In genomic region chr1:46618746-46619415, GRCh38 we compare ENCODE assay signal across 2 cellular contexts.
TF ChIP-seq lines count a peak whose summit lies in the region.

No MANE protein-coding gene starts in this region.

TF ChIP-seq in HepG2, 621 proteins besides CTCF, POLR2A, EP300 and RAD21:
- TF ChIP-seq ZUFSP (CRISPR knock-in tag; IDR thresholded peaks at IDR 0.05; ENCODE audit: borderline replicate concordance) = no peak
- TF ChIP-seq MAFF (IDR thresholded peaks at IDR 0.05; ENCODE audit: low read depth, low read length) = no peak
- no peak for TF ChIP-seq ZNF274 (CRISPR knock-in tag; IDR thresholded peaks at IDR 0.05)
- TF ChIP-seq CEBPB (IDR thresholded peaks at IDR 0.05; ENCODE audit: borderline replicate concordance, low read depth, low read length) = no peak
- no peak for TF ChIP-seq TGIF2 (CRISPR knock-in tag; IDR thresholded peaks at IDR 0.05)
- TF ChIP-seq SIX1 (CRISPR knock-in tag; IDR thresholded peaks at IDR 0.05; ENCODE audit: borderline replicate concordance) = no peak
TF ChIP-seq in HepG2: peak in this region for 0.

TF ChIP-seq in HEK293, 187 proteins besides CTCF, POLR2A, EP300 and RAD21:
- TF ChIP-seq YY2 (tag by site-specific recombination; IDR thresholded peaks at IDR 0.05) = no peak
- TF ChIP-seq ZNF513 (tag by site-specific recombination; IDR thresholded peaks at IDR 0.05) = no peak
- 0 out of 2 replicates have a peak, but pooled peaks have one; percentile 39 for TF ChIP-seq SCRT1 (tag by site-specific recombination; IDR thresholded peaks at IDR 0.05; ENCODE audit: borderline replicate concordance)
- TF ChIP-seq ZNF184 (tag by site-specific recombination; IDR thresholded peaks at IDR 0.05) = no peak
- peak; percentile 84 for TF ChIP-seq SCRT2 (tag by site-specific recombination; IDR thresholded peaks at IDR 0.05)
- TF ChIP-seq PATZ1 (tag by site-specific recombination; IDR thresholded peaks at IDR 0.05) = no peak
- TF ChIP-seq ZNF114 (tag by site-specific recombination; IDR thresholded peaks at IDR 0.05) = no peak
- peak; percentile 51; the same call in 1 of the 2 replicates for TF ChIP-seq ZFP3 (tag by site-specific recombination; IDR thresholded peaks at IDR 0.05; ENCODE audit: low read depth)
- TF ChIP-seq ZNF19 (tag by site-specific recombination; IDR thresholded peaks at IDR 0.05; ENCODE audit: low read depth) = no peak
